7 cellular contexts compared by ENCODE assay signal in the genomic region with DNA sequence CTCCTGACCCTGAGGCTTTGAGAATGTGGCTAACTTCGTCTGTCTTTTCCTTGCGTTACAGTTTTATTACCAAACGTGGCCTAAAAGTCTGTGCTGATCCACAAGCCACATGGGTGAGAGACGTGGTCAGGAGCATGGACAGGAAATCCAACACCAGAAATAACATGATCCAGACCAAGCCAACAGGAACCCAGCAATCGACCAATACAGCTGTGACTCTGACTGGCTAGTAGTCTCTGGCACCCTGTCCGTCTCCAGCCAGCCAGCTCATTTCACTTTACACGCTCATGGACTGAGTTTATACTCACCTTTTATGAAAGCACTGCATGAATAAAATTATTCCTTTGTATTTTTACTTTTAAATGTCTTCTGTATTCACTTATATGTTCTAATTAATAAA. TPM values are rescaled to one million over a fixed set of nuclear protein-coding genes. Genes with fewer than 3 reads are reported as not detected.
"Had no signal": no experiment of that assay in that cellular context is flagged by ENCODE, and none has a peak within 500 bp of the region (broad histone marks: within the 10 kb centered on the region; RNA-seq: fewer than 3 reads in every experiment).

No MANE protein-coding gene starts in this region.

RNA-seq across cellular contexts. Expression of gene XCL1, which starts 4.6 kb away (rescaled TPM):
- total RNA-seq: HT-29, LHCN-M2, MCF 10A, OCI-LY7, PC-3, SK-MEL-5 had no signal
- polyA plus RNA-seq: SK-N-SH had no signal

RNA-seq across cellular contexts. Expression of gene XCL2, which starts 37.2 kb away (rescaled TPM):
- total RNA-seq: HT-29, LHCN-M2, MCF 10A, OCI-LY7, PC-3, SK-MEL-5 had no signal
- polyA plus RNA-seq: SK-N-SH had no signal
